16 cellular contexts compared by ENCODE assay signal in the genomic region with DNA sequence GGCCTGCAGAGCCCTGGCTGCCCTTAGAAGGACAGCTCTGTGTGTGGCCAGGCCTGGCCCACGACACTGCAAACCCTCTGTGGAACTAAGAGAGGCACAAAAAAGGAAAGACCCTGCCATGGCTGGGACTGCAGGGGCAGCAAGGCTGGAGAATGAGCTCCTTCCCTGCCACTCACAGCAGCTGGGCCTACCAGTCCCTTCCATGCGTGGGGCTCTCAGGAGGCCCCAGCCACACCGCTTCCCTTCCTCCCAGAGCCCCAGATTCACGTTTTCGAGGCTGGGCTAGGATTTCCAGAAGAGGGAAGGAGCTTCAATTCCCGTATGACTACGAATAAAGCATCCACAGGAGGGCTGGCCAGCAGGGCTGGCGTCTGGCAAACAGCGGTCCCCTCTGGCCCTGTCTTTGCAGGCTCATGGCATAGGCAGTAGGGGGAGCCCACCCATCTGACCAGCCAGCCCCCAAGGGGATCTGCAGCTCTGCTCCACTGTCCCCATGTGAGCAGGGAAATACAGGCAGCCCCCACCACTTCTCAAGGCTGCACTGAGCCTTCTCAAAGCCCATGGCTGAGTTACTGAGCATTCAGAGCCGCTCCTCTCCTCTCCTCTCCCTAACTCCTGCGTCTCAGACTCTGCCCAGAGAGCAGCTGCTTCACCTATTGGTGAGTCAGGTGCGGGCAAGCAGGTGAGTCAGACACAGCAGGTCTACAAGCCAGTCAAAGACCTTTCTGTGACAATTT. TPM values are rescaled to one million over a fixed set of nuclear protein-coding genes. Genes with fewer than 3 reads are reported as not detected.
A peak's percentile ranks its signal among the peaks of the same experiment; 100 is the strongest.
DNase-seq lines count a peak whose midpoint lies in the region; ATAC-seq, FAIRE-seq and TF ChIP-seq lines count a peak whose summit lies in the region.
"Had no signal": no experiment of that assay in that cellular context is flagged by ENCODE, and none has a peak within 500 bp of the region (broad histone marks: within the 10 kb centered on the region; RNA-seq: fewer than 3 reads in every experiment).

No MANE protein-coding gene starts in this region.

- H4K20me1 ChIP-seq in endothelial cell of umbilical vein (replicated peaks; ENCODE audit: control insufficient read depth, extremely low read depth, insufficient read depth, low read length), result no peaks in the 10 kb centered on the region

- no peak overlapping the region for H3K27ac Mint-ChIP-seq in MCF 10A (ENCODE audit: low read depth, unreplicated experiment)
- H3K27ac Mint-ChIP-seq: activated T-helper 1 cell treated with anti-CD3 and anti-CD28 coated beads, Interleukin-12 subunit alpha, Interleukin-12 subunit beta, Interleukin-2, Interleukin-4 antibody, amounts not matched to agents 30 ng/mL and 10 ng/mL and 1 ng/mL, durations not matched to agents 14 hours and 24 hours and 36 hours; IgD-negative memory B cell had no signal

- intact Hi-C loops in MCF 10A (cut with micrococcal nuclease), result no loop called here
- intact Hi-C loops in breast epithelium (cut with DNase I; ENCODE audit: low total_unique reads), result no loop called here
- intact Hi-C loops in endothelial cell of umbilical vein (cut with micrococcal nuclease), result no loop called here
- intact Hi-C loops in aorta (cut with DNase I), result loop anchor here in 1 of 2 donors (5.0 to 10.0 kb wide), 2 partner anchors 90 to 163 kb away; a partner anchor contains a TSS

- no peaks in the 10 kb centered on the region for H3K4me1 Mint-ChIP-seq in MCF 10A (ENCODE audit: insufficient read depth, unreplicated experiment)

- WGBS in mesodermal cell (ENCODE audit: insufficient coverage in 2 of 2), 2 experiments, result 76 to 80% methylated on average over 12 of the region's 12 CpGs
- WGBS in aorta, 2 donors, result 19 to 22% methylated on average over 12 of the region's 12 CpGs

- no peak overlapping the region for H2AFZ ChIP-seq in endothelial cell of umbilical vein (ENCODE audit: low read depth, low read length)

- H3K9me3 Mint-ChIP-seq in MCF 10A (ENCODE audit: unreplicated experiment), result peaks cover 7% of the 10 kb centered on the region
- H3K9me3 Mint-ChIP-seq: activated T-helper 1 cell treated with anti-CD3 and anti-CD28 coated beads, Interleukin-12 subunit alpha, Interleukin-12 subunit beta, Interleukin-2, Interleukin-4 antibody, amounts not matched to agents 30 ng/mL and 10 ng/mL and 1 ng/mL, durations not matched to agents 14 hours and 24 hours and 36 hours had no signal

- POLR2A ChIA-PET in MCF 10A (lab: Yijun Ruan, JAX) (interaction anchor here (0.9 kb wide), 1 partner anchor 83 kb away, joined by 3 read pairs; no protein-coding TSS in a partner anchor), endothelial cell of umbilical vein (lab: Charles Lee) (no interaction called here)

- H3K27me3 Mint-ChIP-seq in MCF 10A (ENCODE audit: insufficient read depth, unreplicated experiment), result no peaks in the 10 kb centered on the region

- no peak overlapping the region for H3K27ac ChIP-seq in breast epithelium
- no peak overlapping the region for H3K27ac ChIP-seq in endothelial cell of umbilical vein (ENCODE audit: insufficient read depth, low read depth, low read length)
- H3K27ac ChIP-seq in mesodermal cell (ENCODE audit: low read depth, low read length, severe bottlenecking), result peak overlapping the region; percentile 13
- H3K27ac ChIP-seq in aorta (ENCODE audit: low read depth in 1 of 2, low read length in 2 of 2), result peak overlapping the region; percentile 89 to 91
- H3K27ac ChIP-seq: suprapubic skin had no signal

- no peaks in the 10 kb centered on the region for H3K36me3 ChIP-seq in breast epithelium
- H3K36me3 ChIP-seq in endothelial cell of umbilical vein (ENCODE audit: control insufficient read depth in 2 of 2, extremely low read depth in 1 of 2, insufficient read depth in 2 of 2, low read length in 2 of 2), result no peaks in the 10 kb centered on the region
- H3K36me3 ChIP-seq in mesodermal cell (ENCODE audit: control insufficient read depth, insufficient read depth, low read length), result peaks cover 12% of the 10 kb centered on the region
- H3K36me3 ChIP-seq in aorta (ENCODE audit: control insufficient read depth in 1 of 2, insufficient read depth in 2 of 2, low read length in 1 of 2), result no peaks in the 10 kb centered on the region
- H3K36me3 ChIP-seq: suprapubic skin had no signal

- TF ChIP-seq POLR2A in breast epithelium (IDR thresholded peaks at IDR 0.05) (no peak), endothelial cell of umbilical vein (IDR thresholded peaks at IDR 0.05; ENCODE audit: low read depth, low read length) (no peak)

- H3K27me3 ChIP-seq in breast epithelium (no peaks in the 10 kb centered on the region), endothelial cell of umbilical vein (ENCODE audit: control insufficient read depth in 2 of 2, insufficient read depth in 2 of 2, low read length in 2 of 2) (no peaks in the 10 kb centered on the region), aorta (ENCODE audit: control insufficient read depth in 1 of 2, insufficient read depth in 2 of 2, low read length in 1 of 2) (no peaks in the 10 kb centered on the region)
- H3K27me3 ChIP-seq: suprapubic skin had no signal

- no peak overlapping the region for H3K4me2 ChIP-seq in endothelial cell of umbilical vein (ENCODE audit: insufficient read depth, low read length)

- H3K4me1 ChIP-seq in breast epithelium, result no peaks in the 10 kb centered on the region
- peaks cover 11% of the 10 kb centered on the region for H3K4me1 ChIP-seq in endothelial cell of umbilical vein (ENCODE audit: control insufficient read depth, extremely low read depth, insufficient read depth, low read length)
- no peaks in the 10 kb centered on the region for H3K4me1 ChIP-seq in mesodermal cell (ENCODE audit: control insufficient read depth, insufficient read depth, low read length, poor library complexity, severe bottlenecking)
- H3K4me1 ChIP-seq in aorta (ENCODE audit: control insufficient read depth in 1 of 2, insufficient read depth in 2 of 2, low read length in 2 of 2), result peaks cover 0 to 4% of the 10 kb centered on the region in 2 donors
- H3K4me1 ChIP-seq: suprapubic skin had no signal

- peak; percentile 80 for ATAC-seq in aorta (ENCODE audit: low FRiP score)

- no peak for FAIRE-seq in endothelial cell of umbilical vein (lab: Jason Lieb, UNC)

- DNase-seq in MCF 10A (ENCODE audit: unreplicated experiment) (peak; percentile 55), breast epithelium (ENCODE audit: low spot score in 2 of 2) (no peak), endothelial cell of umbilical vein (ENCODE audit: low read depth, low spot score) (peak; percentile 31), aorta (peak in 1 of 2 donors; percentile 61), RKO (ENCODE audit: low spot score) (no peak), NCI-H2029 (lab: John Stamatoyannopoulos, UW) (no peak)
- no peak for DNase-seq in central memory CD4-positive, alpha-beta T cell
- DNase-seq: activated CD4-positive, CD25-positive, alpha-beta regulatory T cell treated with anti-CD3 and anti-CD28 coated beads, Interleukin-2, amount 50 U/mL, for 72 hours; cortex of kidney; NCI-H2081 treated with DMSO at 0.1 percent for 48 hours; nephron progenitor cell; stimulated activated CD4-positive, alpha-beta T cell treated with anti-CD3 and anti-CD28 coated beads, Interleukin-2, amount 100 ng/mL, for 48 hours had no signal

- no peak overlapping the region for H3K4me3 Mint-ChIP-seq in MCF 10A (ENCODE audit: unreplicated experiment)
- H3K4me3 Mint-ChIP-seq: activated T-helper 1 cell treated with anti-CD3 and anti-CD28 coated beads, Interleukin-12 subunit alpha, Interleukin-12 subunit beta, Interleukin-2, Interleukin-4 antibody, amounts not matched to agents 30 ng/mL and 10 ng/mL and 1 ng/mL, durations not matched to agents 14 hours and 24 hours and 36 hours; nephron progenitor cell had no signal

- H3K36me3 Mint-ChIP-seq in MCF 10A (ENCODE audit: insufficient read depth, unreplicated experiment), result no peaks in the 10 kb centered on the region

- no peak overlapping the region for H3K4me3 ChIP-seq in breast epithelium
- no peak overlapping the region for H3K4me3 ChIP-seq in endothelial cell of umbilical vein (replicated peaks in 1 of 3; ENCODE audit: insufficient read depth in 1 of 3, low read depth in 1 of 3, low read length in 3 of 3)
- H3K4me3 ChIP-seq in mesodermal cell (ENCODE audit: extremely low read depth, insufficient read depth, low read length, poor library complexity, severe bottlenecking), result no peak overlapping the region
- peak overlapping the region; percentile 17 to 44 for H3K4me3 ChIP-seq in aorta (ENCODE audit: low read length in 2 of 2)
- H3K4me3 ChIP-seq: suprapubic skin had no signal

- BruUV-seq in MCF 10A (replicated peaks; lab: Mats Ljungman, UMichigan) (no TSS peak), endothelial cell of umbilical vein (replicated peaks; lab: Mats Ljungman, UMichigan) (no TSS peak)

- peaks cover 5% of the 10 kb centered on the region for H3K79me2 ChIP-seq in endothelial cell of umbilical vein (ENCODE audit: control insufficient read depth, insufficient read depth, low read length)

- no peaks in the 10 kb centered on the region for H3K9me1 ChIP-seq in endothelial cell of umbilical vein (replicated peaks; ENCODE audit: control insufficient read depth, extremely low read depth, insufficient read depth, low read length)

- no peaks in the 10 kb centered on the region for H3K9me3 ChIP-seq in breast epithelium
- H3K9me3 ChIP-seq in endothelial cell of umbilical vein (replicated peaks; ENCODE audit: control insufficient read depth, insufficient read depth, low read length), result no peaks in the 10 kb centered on the region
- no peaks in the 10 kb centered on the region for H3K9me3 ChIP-seq in mesodermal cell (ENCODE audit: control insufficient read depth, low read length)
- H3K9me3 ChIP-seq in aorta (ENCODE audit: control insufficient read depth, low read length), result no peaks in the 10 kb centered on the region
- H3K9me3 ChIP-seq: suprapubic skin had no signal

- TF ChIP-seq CTCF in MCF 10A (IDR thresholded peaks at IDR 0.05; ENCODE audit: unreplicated experiment) (no peak), breast epithelium (IDR thresholded peaks at IDR 0.05) (no peak), endothelial cell of umbilical vein (IDR thresholded peaks at IDR 0.05; ENCODE audit: extremely low read depth in 1 of 2, insufficient read depth in 1 of 2, low read depth in 1 of 2, low read length in 2 of 2) (peak in 1 of 2 donors; percentile 50)

- dilution Hi-C loops in endothelial cell of umbilical vein (cut with MboI; ENCODE audit: extremely low pct_ligation_motif_present, low sequenced_read_pairs), result no loop called here

- CTCF ChIA-PET in MCF 10A (lab: Yijun Ruan, JAX), result interaction anchor here (0.7 to 2.1 kb wide), 7 partner anchors 9 to 1639 kb away, joined by 3 to 26 read pairs (median 4); no protein-coding TSS in a partner anchor
- CTCF ChIA-PET in endothelial cell of umbilical vein (lab: Charles Lee), result interaction anchor here (1.0 to 2.5 kb wide), 4 partner anchors 8 to 25 kb away, joined by 3 to 15 read pairs (median 4); no protein-coding TSS in a partner anchor

- H3K9ac ChIP-seq in endothelial cell of umbilical vein (replicated peaks; ENCODE audit: extremely low read depth, insufficient read depth, low read length), result no peak overlapping the region

RNA-seq across cellular contexts. Expression of a gene that starts 53.1 kb away (rescaled TPM):
- total RNA-seq in MCF 10A (2022), result 1.2 and 1.3 TPM in 2 replicates
- 10 to 100 TPM in 2 of 3 donors, 1 to 10 TPM in 1; 6.9 to 15.5 (median 12.8) TPM for total RNA-seq in breast epithelium
- total RNA-seq in endothelial cell of umbilical vein, result 24.8 and 25.5 TPM in 2 replicates
- 11.3 and 13.2 TPM in 2 replicates for polyA plus RNA-seq in endothelial cell of umbilical vein
- 12.2 and 15.2 TPM in 2 replicates for polyA plus RNA-seq in endothelial cell of umbilical vein (2011; cell fraction: cytosol; rRNA removed)
- polyA plus RNA-seq in endothelial cell of umbilical vein (2011; cell fraction: nucleus; rRNA removed), result 74.9 and 76.2 TPM in 2 replicates
- 15.1 and 19.9 TPM in 2 replicates for polyA plus RNA-seq in endothelial cell of umbilical vein (2012)
- polyA minus RNA-seq in endothelial cell of umbilical vein, result 16.3 and 20.6 TPM in 2 replicates
- 1.1 TPM for polyA minus RNA-seq in endothelial cell of umbilical vein (2011; cell fraction: cytosol; rRNA and poly(A)+ RNA removed)
- polyA minus RNA-seq in endothelial cell of umbilical vein (2011; cell fraction: nucleus; rRNA and poly(A)+ RNA removed), result 23.2 and 30.1 TPM in 2 replicates
- 36.2 TPM for polyA plus RNA-seq in mesodermal cell (2013, experiment 1 of 2)
- polyA plus RNA-seq in mesodermal cell (2013, experiment 2 of 2), result 36.7 TPM
- total RNA-seq in aorta, result 10 to 100 TPM in 1 of 2 donors, 1 to 10 TPM in 1; 9.1 to 16.7 TPM
- 10 to 100 TPM in 1 of 2 donors, 1 to 10 TPM in 1; 6.0 to 28.3 TPM for polyA plus RNA-seq in aorta

Comparison
In these comparisons a context has a peak if more than half of its experiments do, and no peak if none do; other contexts are left out.
1. DNase-seq: peak in MCF 10A (single experiment) and endothelial cell of umbilical vein (single experiment); none in breast epithelium (0 of 2), central memory CD4-positive, alpha-beta T cell (single experiment), RKO (single experiment) and NCI-H2029 (single experiment).
2. H3K27ac ChIP-seq: peak in mesodermal cell (single experiment) and aorta (2 of 2); none in breast epithelium (0 of 2) and endothelial cell of umbilical vein (single experiment).
3. H3K4me3 ChIP-seq: peak in aorta (2 of 2); none in breast epithelium (0 of 3), endothelial cell of umbilical vein (0 of 3) and mesodermal cell (single experiment).